8 cellular contexts compared by ENCODE assay signal in the genomic region with DNA sequence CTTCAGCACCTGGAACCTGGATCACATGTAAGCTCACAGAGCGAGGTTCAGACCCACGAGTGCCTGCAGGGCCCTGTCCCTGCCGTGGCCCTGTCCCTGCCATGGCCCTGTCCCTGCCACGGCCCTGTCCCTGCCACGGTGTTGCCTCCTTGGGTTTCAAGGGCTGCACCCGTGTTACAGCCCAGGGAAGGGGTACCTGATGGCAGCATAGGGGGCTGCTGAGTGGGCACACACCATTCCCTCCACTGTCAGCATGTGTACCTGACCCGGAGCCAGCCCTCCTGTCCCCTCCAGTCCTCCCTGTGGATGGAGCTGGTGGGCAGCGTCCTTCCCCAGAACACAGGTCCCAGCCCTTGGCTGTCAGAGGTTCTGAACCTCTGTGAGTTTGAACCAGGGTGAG.
"Had no signal": no experiment of that assay in that cellular context is flagged by ENCODE, and none has a peak within 500 bp of the region (broad histone marks: within the 10 kb centered on the region; RNA-seq: fewer than 3 reads in every experiment).

No MANE protein-coding gene starts in this region.

- H2AFZ ChIP-seq: GM23338 had no signal

- H3K4me3 Mint-ChIP-seq: GM23338, H9, HFFc6, IgD-negative memory B cell had no signal

- H3K27me3 Mint-ChIP-seq: IgD-negative memory B cell had no signal

- H3K4me2 ChIP-seq: GM23338 had no signal

- ATAC-seq: GM23338, HepG2 had no signal

- H3K27ac ChIP-seq: HL-60 had no signal

- H3K9me3 Mint-ChIP-seq: HFFc6, IgD-negative memory B cell had no signal

- H3K27ac Mint-ChIP-seq: GM23338, H9, HFFc6, IgD-negative memory B cell had no signal

- H3K4me1 Mint-ChIP-seq: IgD-negative memory B cell had no signal

- DNase-seq: H9, HCEC 1CT, HFFc6, KBM-7 had no signal

- H3K4me3 ChIP-seq: GM23338 had no signal
